In the genomic region with DNA sequence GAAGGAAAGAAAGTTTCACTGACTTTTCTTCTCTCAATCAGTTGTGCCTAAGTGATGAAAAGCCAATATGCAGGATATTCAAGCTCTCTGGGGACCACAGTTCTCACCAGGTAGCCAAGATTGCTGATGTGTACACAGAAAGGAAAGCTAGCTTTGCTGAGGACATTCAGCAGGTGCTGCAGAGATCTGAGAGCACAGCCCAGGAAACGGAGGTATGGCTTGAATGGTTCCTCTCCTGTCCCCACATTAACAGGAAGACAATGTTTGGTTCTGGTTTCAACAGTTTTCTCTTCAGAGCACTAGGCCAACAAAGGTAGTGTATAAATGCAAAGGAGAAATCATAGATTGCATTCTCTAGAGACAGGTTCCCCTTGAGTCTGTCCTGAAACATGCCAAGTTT, we compare ENCODE assay signal across 18 cellular contexts.
A peak's percentile ranks its signal among the peaks of the same experiment; 100 is the strongest.
DNase-seq lines count a peak whose midpoint lies in the region; ATAC-seq and TF ChIP-seq lines count a peak whose summit lies in the region.
"Had no signal": no experiment of that assay in that cellular context is flagged by ENCODE, and none has a peak within 500 bp of the region (broad histone marks: within the 10 kb centered on the region; RNA-seq: fewer than 3 reads in every experiment).

No MANE protein-coding gene starts in this region.

- H3K9me3 ChIP-seq in Peyer's patch: no peaks in the 10 kb centered on the region
- H3K9me3 ChIP-seq in spleen: no peaks in the 10 kb centered on the region
- no peaks in the 10 kb centered on the region for H3K9me3 ChIP-seq in heart left ventricle
- H3K9me3 ChIP-seq: lower lobe of right lung, upper lobe of right lung had no signal

- no peaks in the 10 kb centered on the region for H3K36me3 ChIP-seq in Peyer's patch
- no peaks in the 10 kb centered on the region for H3K36me3 ChIP-seq in spleen
- H3K36me3 ChIP-seq in heart left ventricle: no peaks in the 10 kb centered on the region
- H3K36me3 ChIP-seq: lower lobe of right lung, upper lobe of right lung had no signal

- H3K27ac Mint-ChIP-seq in activated CD8-positive, alpha-beta memory T cell treated with anti-CD3 and anti-CD28 coated beads, Interleukin-2, amount 10 ng/mL, durations not matched to agents 7 days and 5 days: peak overlapping the region; percentile 9
- H3K27ac Mint-ChIP-seq: natural killer cell, progenitor cell of endocrine pancreas had no signal

- 24 to 44% (median 35%) methylated on average over 1 of the region's 1 CpG for WGBS in spleen, 5 donors
- WGBS in heart left ventricle, 4 donors: 68 to 90% (median 85%) methylated on average over 1 of the region's 1 CpG

- H3K9me3 Mint-ChIP-seq in activated CD8-positive, alpha-beta memory T cell treated with anti-CD3 and anti-CD28 coated beads, Interleukin-2, amount 10 ng/mL, durations not matched to agents 7 days and 5 days (ENCODE audit: low read depth): peaks cover 3% of the 10 kb centered on the region
- H3K9me3 Mint-ChIP-seq: natural killer cell had no signal

- intact Hi-C loops in spleen (cut with DNase I; ENCODE audit: low total_unique reads): no loop called here
- intact Hi-C loops in heart left ventricle (cut with DNase I): no loop called here

- peaks cover 5% of the 10 kb centered on the region for H3K27me3 Mint-ChIP-seq in activated CD8-positive, alpha-beta memory T cell treated with anti-CD3 and anti-CD28 coated beads, Interleukin-2, amount 10 ng/mL, durations not matched to agents 7 days and 5 days
- H3K27me3 Mint-ChIP-seq: progenitor cell of endocrine pancreas had no signal

- no peaks in the 10 kb centered on the region for H3K27me3 ChIP-seq in Peyer's patch
- no peaks in the 10 kb centered on the region for H3K27me3 ChIP-seq in spleen (replicated peaks in 1 of 7)
- H3K27me3 ChIP-seq in heart left ventricle: no peaks in the 10 kb centered on the region
- H3K27me3 ChIP-seq: upper lobe of right lung had no signal

- DNase-seq in activated CD8-positive, alpha-beta memory T cell treated with anti-CD3 and anti-CD28 coated beads, Interleukin-2, amount 10 ng/mL, durations not matched to agents 7 days and 5 days: no peak
- DNase-seq in activated CD8-positive, alpha-beta memory T cell treated with anti-CD3 and anti-CD28 coated beads, Interleukin-2, amount 50 U/mL, for 48 hours: no peak
- DNase-seq in Peyer's patch (peak in 2 of 3 donors; percentile 53 to 66), spleen (no peak), HUDEP-2 (lab: John Stamatoyannopoulos, UW; ENCODE audit: unreplicated experiment in 76 of 76) (no peak), heart left ventricle (no peak), NCI-H2171 treated with DMSO at 0.1 percent for 48 hours (lab: John Stamatoyannopoulos, UW) (no peak)
- DNase-seq: activated gamma-delta T cell treated with Interleukin-2 at 50 U/mL for 16 hours, DND-41, KG1, lower lobe of right lung, natural killer cell, NCI-H1105, NCI-H774, upper lobe of right lung had no signal

- H3K4me1 ChIP-seq in Peyer's patch (peaks cover 0 to 12% (median 6%) of the 10 kb centered on the region in 4 donors), spleen (peaks cover 6 to 60% (median 31%) of the 10 kb centered on the region in 6 donors), heart left ventricle (peaks cover 2 to 26% (median 17%) of the 10 kb centered on the region in 12 donors)

- CTCF ChIA-PET in activated CD8-positive, alpha-beta memory T cell treated with anti-CD3 and anti-CD28 coated beads, Interleukin-2, amount 10 ng/mL, durations not matched to agents 7 days and 5 days (lab: Charles Lee): interaction anchor here (1.7 kb wide), 1 partner anchor 60 kb away, joined by 5 read pairs; no protein-coding TSS in a partner anchor

- no peak overlapping the region for H3K4me3 ChIP-seq in Peyer's patch
- H3K4me3 ChIP-seq in spleen: no peak overlapping the region
- H3K4me3 ChIP-seq in heart left ventricle: no peak overlapping the region
- H3K4me3 ChIP-seq: lower lobe of right lung, smooth muscle cell, upper lobe of right lung had no signal

- H3K4me3 Mint-ChIP-seq in activated CD8-positive, alpha-beta memory T cell treated with anti-CD3 and anti-CD28 coated beads, Interleukin-2, amount 10 ng/mL, durations not matched to agents 7 days and 5 days: no peak overlapping the region
- H3K4me3 Mint-ChIP-seq: natural killer cell had no signal

- H3K36me3 Mint-ChIP-seq in activated CD8-positive, alpha-beta memory T cell treated with anti-CD3 and anti-CD28 coated beads, Interleukin-2, amount 10 ng/mL, durations not matched to agents 7 days and 5 days: peaks cover 3% of the 10 kb centered on the region
- H3K36me3 Mint-ChIP-seq: natural killer cell had no signal

- no peak for TF ChIP-seq POLR2A in Peyer's patch (IDR thresholded peaks at IDR 0.05)
- TF ChIP-seq POLR2A in spleen (IDR thresholded peaks at IDR 0.05): no peak
- no peak for TF ChIP-seq POLR2A in heart left ventricle (IDR thresholded peaks at IDR 0.05)

- peaks cover 11% of the 10 kb centered on the region for H3K4me1 Mint-ChIP-seq in activated CD8-positive, alpha-beta memory T cell treated with anti-CD3 and anti-CD28 coated beads, Interleukin-2, amount 10 ng/mL, durations not matched to agents 7 days and 5 days

- peak overlapping the region in 2 of 4 donors; percentile 46 to 58 for H3K27ac ChIP-seq in Peyer's patch
- H3K27ac ChIP-seq in spleen: peak overlapping the region in 6 of 8 donors; percentile 22 to 70 (median 56)
- no peak overlapping the region for H3K27ac ChIP-seq in heart left ventricle
- H3K27ac ChIP-seq: lower lobe of right lung, upper lobe of right lung had no signal

- peak; percentile 57 for ATAC-seq in activated CD8-positive, alpha-beta memory T cell treated with anti-CD3 and anti-CD28 coated beads, Interleukin-2, amount 10 ng/mL, durations not matched to agents 7 days and 5 days
- peak; percentile 61 for ATAC-seq in GM21515 (IDR thresholded peaks at IDR 0.05; ENCODE audit: unreplicated experiment)
- ATAC-seq in heart left ventricle: no peak
- ATAC-seq: lower lobe of right lung, natural killer cell, upper lobe of right lung had no signal

- TF ChIP-seq CTCF in Peyer's patch (IDR thresholded peaks at IDR 0.05) (no peak), spleen (IDR thresholded peaks at IDR 0.05 in 8 of 11, conservative IDR thresholded peaks at IDR 0.05 in 3 of 11) (no peak), heart left ventricle (IDR thresholded peaks at IDR 0.05) (no peak)

Comparison
In these comparisons a context has a peak if more than half of its experiments do, and no peak if none do; other contexts are left out.
1. ATAC-seq: peak in activated CD8-positive, alpha-beta memory T cell treated with anti-CD3 and anti-CD28 coated beads, Interleukin-2, amount 10 ng/mL, durations not matched to agents 7 days and 5 days (single experiment) and GM21515 (single experiment); none in heart left ventricle (0 of 4).
2. DNase-seq: peak in Peyer's patch (2 of 3); none in activated CD8-positive, alpha-beta memory T cell treated with anti-CD3 and anti-CD28 coated beads, Interleukin-2, amount 10 ng/mL, durations not matched to agents 7 days and 5 days (single experiment), activated CD8-positive, alpha-beta memory T cell treated with anti-CD3 and anti-CD28 coated beads, Interleukin-2, amount 50 U/mL, for 48 hours (single experiment), spleen (single experiment), HUDEP-2 (0 of 76), heart left ventricle (0 of 5) and NCI-H2171 treated with DMSO at 0.1 percent for 48 hours (single experiment).
3. H3K27ac ChIP-seq: peak in spleen (6 of 8); none in heart left ventricle (0 of 12).